ENCODE assay signal across 1 cellular context in the genomic region with DNA sequence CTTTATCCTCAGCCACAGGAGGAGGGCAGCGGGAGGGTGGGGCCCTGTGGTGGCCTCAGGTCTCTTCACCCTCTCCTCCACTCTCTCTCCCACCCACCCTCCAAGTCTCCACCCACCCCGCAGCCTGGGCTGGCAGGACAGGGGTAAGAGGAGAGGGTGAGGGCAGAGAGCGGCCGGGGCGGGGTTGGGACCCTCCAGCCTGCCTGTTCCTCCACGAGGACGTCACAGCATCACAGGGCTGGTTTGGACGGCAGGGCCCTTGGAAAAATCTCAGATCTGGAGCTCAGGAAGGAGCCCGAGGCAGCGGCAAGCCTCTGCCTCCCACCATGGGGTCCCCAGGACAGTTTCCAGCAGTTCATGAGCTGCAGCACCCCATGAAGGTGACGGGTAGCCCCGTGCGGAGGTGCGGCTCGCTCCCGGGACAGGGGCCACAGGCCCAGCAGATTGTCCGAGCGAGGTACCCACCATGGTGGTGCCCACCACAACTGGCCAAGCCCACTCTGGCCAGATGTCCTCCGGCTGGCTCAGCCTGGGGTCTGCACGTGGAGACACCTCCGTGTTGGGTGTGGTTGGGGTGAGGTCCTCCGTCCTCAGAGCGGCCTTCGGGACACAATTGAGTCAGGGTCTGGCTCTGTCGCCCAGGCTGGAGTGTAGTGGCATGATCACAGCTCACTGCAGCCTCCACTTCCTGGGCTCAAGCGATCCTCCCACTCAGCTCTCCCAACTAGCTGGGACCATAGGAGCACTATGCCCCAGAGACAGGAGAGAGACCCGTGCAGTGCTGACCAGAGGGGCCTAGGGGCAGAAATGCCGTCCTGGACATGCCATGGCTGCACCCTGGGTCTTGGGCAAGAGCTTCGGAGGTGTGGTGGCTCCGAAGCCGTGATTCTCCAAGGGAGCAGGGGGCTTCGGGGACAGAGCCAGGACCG.
TF ChIP-seq lines count a peak whose summit lies in the region.

No MANE protein-coding gene starts in this region.

TF ChIP-seq in HepG2, 621 proteins besides CTCF, POLR2A, EP300 and RAD21:
- TF ChIP-seq, protein P1, sequence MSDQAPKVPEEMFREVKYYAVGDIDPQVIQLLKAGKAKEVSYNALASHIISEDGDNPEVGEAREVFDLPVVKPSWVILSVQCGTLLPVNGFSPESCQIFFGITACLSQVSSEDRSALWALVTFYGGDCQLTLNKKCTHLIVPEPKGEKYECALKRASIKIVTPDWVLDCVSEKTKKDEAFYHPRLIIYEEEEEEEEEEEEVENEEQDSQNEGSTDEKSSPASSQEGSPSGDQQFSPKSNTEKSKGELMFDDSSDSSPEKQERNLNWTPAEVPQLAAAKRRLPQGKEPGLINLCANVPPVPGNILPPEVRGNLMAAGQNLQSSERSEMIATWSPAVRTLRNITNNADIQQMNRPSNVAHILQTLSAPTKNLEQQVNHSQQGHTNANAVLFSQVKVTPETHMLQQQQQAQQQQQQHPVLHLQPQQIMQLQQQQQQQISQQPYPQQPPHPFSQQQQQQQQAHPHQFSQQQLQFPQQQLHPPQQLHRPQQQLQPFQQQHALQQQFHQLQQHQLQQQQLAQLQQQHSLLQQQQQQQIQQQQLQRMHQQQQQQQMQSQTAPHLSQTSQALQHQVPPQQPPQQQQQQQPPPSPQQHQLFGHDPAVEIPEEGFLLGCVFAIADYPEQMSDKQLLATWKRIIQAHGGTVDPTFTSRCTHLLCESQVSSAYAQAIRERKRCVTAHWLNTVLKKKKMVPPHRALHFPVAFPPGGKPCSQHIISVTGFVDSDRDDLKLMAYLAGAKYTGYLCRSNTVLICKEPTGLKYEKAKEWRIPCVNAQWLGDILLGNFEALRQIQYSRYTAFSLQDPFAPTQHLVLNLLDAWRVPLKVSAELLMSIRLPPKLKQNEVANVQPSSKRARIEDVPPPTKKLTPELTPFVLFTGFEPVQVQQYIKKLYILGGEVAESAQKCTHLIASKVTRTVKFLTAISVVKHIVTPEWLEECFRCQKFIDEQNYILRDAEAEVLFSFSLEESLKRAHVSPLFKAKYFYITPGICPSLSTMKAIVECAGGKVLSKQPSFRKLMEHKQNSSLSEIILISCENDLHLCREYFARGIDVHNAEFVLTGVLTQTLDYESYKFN (CRISPR knock-in tag; conservative IDR thresholded peaks at IDR 0.05), result no peak
- no peak for TF ChIP-seq KAT8 (CRISPR knock-in tag; IDR thresholded peaks at IDR 0.05)
- TF ChIP-seq NR2C2 (CRISPR knock-in tag; IDR thresholded peaks at IDR 0.05; ENCODE audit: borderline replicate concordance), result no peak
- TF ChIP-seq MTF1 (CRISPR knock-in tag; IDR thresholded peaks at IDR 0.05), result no peak
- TF ChIP-seq PITX1 (CRISPR knock-in tag; IDR thresholded peaks at IDR 0.05), result no peak
- no peak for TF ChIP-seq XBP1 (CRISPR knock-in tag; IDR thresholded peaks at IDR 0.05)
- TF ChIP-seq, protein P2, sequence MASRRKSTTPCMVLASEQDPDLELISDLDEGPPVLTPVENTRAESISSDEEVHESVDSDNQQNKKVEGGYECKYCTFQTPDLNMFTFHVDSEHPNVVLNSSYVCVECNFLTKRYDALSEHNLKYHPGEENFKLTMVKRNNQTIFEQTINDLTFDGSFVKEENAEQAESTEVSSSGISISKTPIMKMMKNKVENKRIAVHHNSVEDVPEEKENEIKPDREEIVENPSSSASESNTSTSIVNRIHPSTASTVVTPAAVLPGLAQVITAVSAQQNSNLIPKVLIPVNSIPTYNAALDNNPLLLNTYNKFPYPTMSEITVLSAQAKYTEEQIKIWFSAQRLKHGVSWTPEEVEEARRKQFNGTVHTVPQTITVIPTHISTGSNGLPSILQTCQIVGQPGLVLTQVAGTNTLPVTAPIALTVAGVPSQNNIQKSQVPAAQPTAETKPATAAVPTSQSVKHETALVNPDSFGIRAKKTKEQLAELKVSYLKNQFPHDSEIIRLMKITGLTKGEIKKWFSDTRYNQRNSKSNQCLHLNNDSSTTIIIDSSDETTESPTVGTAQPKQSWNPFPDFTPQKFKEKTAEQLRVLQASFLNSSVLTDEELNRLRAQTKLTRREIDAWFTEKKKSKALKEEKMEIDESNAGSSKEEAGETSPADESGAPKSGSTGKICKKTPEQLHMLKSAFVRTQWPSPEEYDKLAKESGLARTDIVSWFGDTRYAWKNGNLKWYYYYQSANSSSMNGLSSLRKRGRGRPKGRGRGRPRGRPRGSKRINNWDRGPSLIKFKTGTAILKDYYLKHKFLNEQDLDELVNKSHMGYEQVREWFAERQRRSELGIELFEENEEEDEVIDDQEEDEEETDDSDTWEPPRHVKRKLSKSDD (CRISPR knock-in tag; IDR thresholded peaks at IDR 0.05; ENCODE audit: low read depth), result no peak
- TF ChIP-seq, protein P3, sequence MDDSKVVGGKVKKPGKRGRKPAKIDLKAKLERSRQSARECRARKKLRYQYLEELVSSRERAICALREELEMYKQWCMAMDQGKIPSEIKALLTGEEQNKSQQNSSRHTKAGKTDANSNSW (CRISPR knock-in tag; IDR thresholded peaks at IDR 0.05; ENCODE audit: borderline replicate concordance), result no peak
- TF ChIP-seq ZSCAN29 (CRISPR knock-in tag; conservative IDR thresholded peaks at IDR 0.05), result no peak
- TF ChIP-seq REPIN1 (CRISPR knock-in tag; IDR thresholded peaks at IDR 0.05; ENCODE audit: borderline replicate concordance, low read depth), result no peak
- no peak for TF ChIP-seq ZNF124 (CRISPR knock-in tag; IDR thresholded peaks at IDR 0.05)
- TF ChIP-seq ZNF841 (CRISPR knock-in tag; IDR thresholded peaks at IDR 0.05; ENCODE audit: borderline replicate concordance), result no peak
- no peak for TF ChIP-seq ZNF256 (CRISPR knock-in tag; conservative IDR thresholded peaks at IDR 0.05)
